19 cellular contexts compared by ENCODE assay signal in the genomic region with DNA sequence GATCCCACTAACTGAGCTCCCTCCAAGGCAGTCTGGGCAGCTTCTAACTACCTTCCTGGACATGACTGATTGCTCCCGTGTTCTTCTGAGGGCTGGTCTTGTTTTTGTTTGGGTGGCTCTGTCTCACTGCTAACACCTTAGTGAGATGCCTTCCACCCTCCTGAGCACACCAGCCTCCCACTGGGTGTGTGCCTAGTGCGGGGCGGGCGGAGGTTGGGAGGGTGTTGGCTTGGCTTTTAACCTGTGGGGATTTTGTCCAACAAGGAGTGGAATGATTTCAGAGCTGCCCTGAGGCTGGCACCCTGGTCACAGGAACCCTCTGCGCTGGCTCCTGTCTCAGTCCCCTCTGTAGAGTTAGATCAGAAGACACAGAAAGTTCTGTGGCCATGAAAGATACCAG.
"Had no signal": no experiment of that assay in that cellular context is flagged by ENCODE, and none has a peak within 500 bp of the region (broad histone marks: within the 10 kb centered on the region; RNA-seq: fewer than 3 reads in every experiment).

No MANE protein-coding gene starts in this region.

- H3K4me3 Mint-ChIP-seq: activated CD4-positive, alpha-beta memory T cell treated with anti-CD3 and anti-CD28 coated beads for 36 hours; activated CD8-positive, alpha-beta memory T cell treated with anti-CD3 and anti-CD28 coated beads, Interleukin-2, amount 10 ng/mL, durations not matched to agents 7 days and 5 days; activated T-helper 17 cell treated with anti-CD3 and anti-CD28 coated beads, Interleukin-2, amount 50 U/mL, for 72 hours; effector memory CD8-positive, alpha-beta T cell; immature natural killer cell; mesothelial cell of epicardium; natural killer cell treated with Interleukin-12 subunit alpha and Interleukin-12 subunit beta and Interleukin-15 and Interleukin-18, amount 100 ng/mL, for 72 hours; stimulated activated naive CD8-positive, alpha-beta T cell treated with anti-CD3 and anti-CD28 coated beads, Interleukin-15, amount 100 ng/mL, for 72 hours had no signal

- H3K27me3 Mint-ChIP-seq: activated CD4-positive, alpha-beta memory T cell treated with anti-CD3 and anti-CD28 coated beads for 36 hours; activated CD8-positive, alpha-beta memory T cell treated with anti-CD3 and anti-CD28 coated beads, Interleukin-2, amount 10 ng/mL, durations not matched to agents 7 days and 5 days; activated T-helper 17 cell treated with anti-CD3 and anti-CD28 coated beads, Interleukin-2, amount 50 U/mL, for 72 hours; effector memory CD8-positive, alpha-beta T cell; natural killer cell treated with Interleukin-12 subunit alpha and Interleukin-12 subunit beta and Interleukin-15 and Interleukin-18, amount 100 ng/mL, for 72 hours; stimulated activated naive CD8-positive, alpha-beta T cell treated with anti-CD3 and anti-CD28 coated beads, Interleukin-15, amount 100 ng/mL, for 72 hours had no signal

- H3K9me3 Mint-ChIP-seq: activated CD4-positive, alpha-beta memory T cell treated with anti-CD3 and anti-CD28 coated beads for 36 hours; activated T-helper 17 cell treated with anti-CD3 and anti-CD28 coated beads, Interleukin-2, amount 50 U/mL, for 72 hours; effector memory CD8-positive, alpha-beta T cell; immature natural killer cell; mesothelial cell of epicardium; natural killer cell treated with Interleukin-12 subunit alpha and Interleukin-12 subunit beta and Interleukin-15 and Interleukin-18, amount 100 ng/mL, for 72 hours; stimulated activated naive CD8-positive, alpha-beta T cell treated with anti-CD3 and anti-CD28 coated beads, Interleukin-15, amount 100 ng/mL, for 72 hours had no signal

- H3K4me1 Mint-ChIP-seq: immature natural killer cell, mesothelial cell of epicardium had no signal

- ATAC-seq: activated CD8-positive, alpha-beta memory T cell treated with anti-CD3 and anti-CD28 coated beads, Interleukin-2, amount 10 ng/mL, durations not matched to agents 7 days and 5 days; activated T-helper 17 cell treated with anti-CD3 and anti-CD28 coated beads, Interleukin-2, amount 50 U/mL, for 72 hours; effector memory CD8-positive, alpha-beta T cell; natural killer cell treated with Interleukin-12 subunit alpha and Interleukin-12 subunit beta and Interleukin-15 and Interleukin-18, amount 100 ng/mL, for 72 hours; stimulated activated naive CD8-positive, alpha-beta T cell treated with anti-CD3 and anti-CD28 coated beads, Interleukin-15, amount 100 ng/mL, for 72 hours had no signal

- DNase-seq: activated CD4-positive, alpha-beta memory T cell treated with anti-CD3 and anti-CD28 coated beads for 36 hours; activated CD4-positive, alpha-beta T cell treated with anti-CD3 and anti-CD28 coated beads for 1 hour; activated CD8-positive, alpha-beta memory T cell treated with anti-CD3 and anti-CD28 coated beads, Interleukin-2, amount 10 ng/mL, durations not matched to agents 7 days and 5 days; activated T-cell treated with anti-CD3 and anti-CD28 coated beads for 4 hours; effector memory CD8-positive, alpha-beta T cell; glutamatergic neuron; immature natural killer cell; kidney glomerular epithelial cell; left ventricle myocardium superior; mammary epithelial cell; ovary; SK-N-SH; stimulated activated CD4-positive, alpha-beta T cell treated with anti-CD3 and anti-CD28 coated beads, Interleukin-12 subunit alpha, Interleukin-12 subunit beta, amount 100 ng/mL, for 4 hours; stimulated activated CD4-positive, alpha-beta T cell treated with anti-CD3 and anti-CD28 coated beads, Interleukin-4, amount 100 ng/mL, for 4 hours; stimulated activated naive CD8-positive, alpha-beta T cell treated with anti-CD3 and anti-CD28 coated beads, Interleukin-15, amount 100 ng/mL, for 72 hours; trophoblast cell had no signal

- H3K27ac Mint-ChIP-seq: activated CD4-positive, alpha-beta memory T cell treated with anti-CD3 and anti-CD28 coated beads for 36 hours; activated T-helper 17 cell treated with anti-CD3 and anti-CD28 coated beads, Interleukin-2, amount 50 U/mL, for 72 hours; effector memory CD8-positive, alpha-beta T cell; immature natural killer cell; mesothelial cell of epicardium; natural killer cell treated with Interleukin-12 subunit alpha and Interleukin-12 subunit beta and Interleukin-15 and Interleukin-18, amount 100 ng/mL, for 72 hours had no signal
